ENCODE assay signal across 18 cellular contexts in the genomic region with DNA sequence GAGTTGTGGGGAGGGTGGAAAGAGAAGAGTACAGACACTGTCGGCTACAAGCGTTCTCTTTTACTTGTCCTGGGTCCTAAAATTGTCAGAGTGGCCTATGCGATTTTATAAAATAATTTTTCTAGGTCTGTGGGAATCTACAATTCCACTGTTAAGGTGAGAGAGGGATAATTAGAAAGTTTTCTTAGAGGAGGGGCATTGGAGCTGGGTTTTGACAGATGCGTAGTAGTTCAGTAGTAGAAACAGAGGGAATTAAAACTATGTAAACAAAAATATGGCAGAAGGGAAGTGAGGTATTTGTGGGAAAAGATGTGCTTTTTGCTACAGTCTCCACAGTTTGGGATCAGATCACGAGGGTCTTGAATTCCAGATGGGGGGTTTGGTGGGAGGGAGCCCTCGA.
A peak's percentile ranks its signal among the peaks of the same experiment; 100 is the strongest.
DNase-seq lines count a peak whose midpoint lies in the region; ATAC-seq and TF ChIP-seq lines count a peak whose summit lies in the region.
"Had no signal": no experiment of that assay in that cellular context is flagged by ENCODE, and none has a peak within 500 bp of the region (broad histone marks: within the 10 kb centered on the region; RNA-seq: fewer than 3 reads in every experiment).

No MANE protein-coding gene starts in this region.

- H4K8ac ChIP-seq in IMR-90 (ENCODE audit: low read depth in 2 of 2, low read length in 2 of 2) = no peak overlapping the region

- no peaks in the 10 kb centered on the region for H3K79me2 ChIP-seq in neural progenitor cell (ENCODE audit: low read depth)

- peaks cover 4% of the 10 kb centered on the region for H3K36me3 Mint-ChIP-seq in neural progenitor cell
- H3K36me3 Mint-ChIP-seq: CD14-positive monocyte; CD8-positive, alpha-beta memory T cell had no signal

- no peak overlapping the region for H4K5ac ChIP-seq in IMR-90 (ENCODE audit: low read depth, low read length)

- no TSS peak for BruUV-seq in IMR-90 (replicated peaks; lab: Mats Ljungman, UMichigan)

- H3K79me1 ChIP-seq in IMR-90 (ENCODE audit: low read depth in 1 of 2, low read length in 2 of 2) = no peaks in the 10 kb centered on the region

- no peak for TF ChIP-seq RAD21 in IMR-90 (IDR thresholded peaks at IDR 0.05; ENCODE audit: low read length)

- peaks cover 24% of the 10 kb centered on the region for H3K4me1 Mint-ChIP-seq in neural progenitor cell
- H3K4me1 Mint-ChIP-seq: CD14-positive monocyte; CD8-positive, alpha-beta memory T cell had no signal

- no peak for ATAC-seq in IMR-90 (ENCODE audit: low read depth)
- ATAC-seq: GM23338, HCT116 had no signal

- no peak overlapping the region for H3K23ac ChIP-seq in IMR-90 (ENCODE audit: low read depth, low read length)

- in situ Hi-C loops in IMR-90 (cut with MboI; ENCODE audit: low sequenced_read_pairs) = no loop called here

- no peak for TF ChIP-seq CTCF in IMR-90 (conservative IDR thresholded peaks at IDR 0.05; ENCODE audit: low read depth, low read length)
- no peak for TF ChIP-seq CTCF in neural progenitor cell (IDR thresholded peaks at IDR 0.05)

- peaks cover 0 to 17% (median 6%) of the 10 kb centered on the region in 11 experiments; a peak in 8 of 22 replicates for H3K9me3 ChIP-seq in BLaER1 treated with 17β-estradiol and CSF1 and Interleukin-3, amounts not matched to agents 10 nM and 100 nM (replicated peaks in 1 of 11)
- peaks cover 2% of the 10 kb centered on the region; the same call in 1 of the 2 replicates for H3K9me3 ChIP-seq in IMR-90 (ENCODE audit: control insufficient read depth, insufficient read depth, low read length)
- no peaks in the 10 kb centered on the region for H3K9me3 ChIP-seq in neural progenitor cell (ENCODE audit: low read depth)

- no peak overlapping the region for H3K56ac ChIP-seq in IMR-90 (ENCODE audit: extremely low read depth, insufficient read depth, low read length)

- H3K4me3 Mint-ChIP-seq in neural progenitor cell = no peak overlapping the region
- H3K4me3 Mint-ChIP-seq: CD14-positive monocyte; CD4-positive, alpha-beta T cell; CD8-positive, alpha-beta memory T cell; GM23338; H9; HFFc6 had no signal

- CTCF ChIA-PET in IMR-90 (lab: Yijun Ruan, JAX) = no interaction called here

- intact Hi-C loops in IMR-90 (cut with micrococcal nuclease) (no loop called here), posterior cingulate gyrus (cut with DNase I) (no loop called here)

- H4K91ac ChIP-seq in IMR-90 (ENCODE audit: insufficient read depth, low read depth, low read length) = no peak overlapping the region

- no peak overlapping the region for H3K18ac ChIP-seq in IMR-90 (ENCODE audit: low read depth, low read length)

- POLR2A ChIA-PET in IMR-90 (lab: Charles Lee; ENCODE audit: unreplicated experiment) = no interaction called here

- no peak overlapping the region for H2AK5ac ChIP-seq in IMR-90 (ENCODE audit: low read depth, low read length)

- H3K4me1 ChIP-seq in BLaER1 treated with 17β-estradiol and CSF1 and Interleukin-3, amounts not matched to agents 10 nM and 100 nM = peaks cover 28 to 54% (median 35%) of the 10 kb centered on the region in 10 experiments
- H3K4me1 ChIP-seq in IMR-90 (ENCODE audit: control insufficient read depth, insufficient read depth, low read length) = no peaks in the 10 kb centered on the region
- H3K4me1 ChIP-seq in neural progenitor cell = peaks cover 21% of the 10 kb centered on the region

- H3K27ac Mint-ChIP-seq in neural progenitor cell = peak overlapping the region; percentile 52
- H3K27ac Mint-ChIP-seq: CD4-positive, alpha-beta T cell; CD8-positive, alpha-beta memory T cell; GM23338; HFFc6 had no signal

- H3K36me3 ChIP-seq in BLaER1 treated with 17β-estradiol and CSF1 and Interleukin-3, amounts not matched to agents 10 nM and 100 nM = no peaks in the 10 kb centered on the region
- H3K36me3 ChIP-seq in IMR-90 (ENCODE audit: control insufficient read depth, insufficient read depth, low read length) (no peaks in the 10 kb centered on the region), neural progenitor cell (no peaks in the 10 kb centered on the region)

- 81% methylated on average over 2 of the region's 6 CpGs; no CpG with 5 or more reads in 1 of the 2 experiments for WGBS in IMR-90 (ENCODE audit: extremely low coverage in 2 of 2, insufficient read length in 1 of 2), 2 experiments

- H2BK5ac ChIP-seq in IMR-90 (ENCODE audit: low read depth, low read length, poor library complexity, severe bottlenecking) = no peak overlapping the region

- no peak overlapping the region for H3K27ac ChIP-seq in BLaER1 treated with 17β-estradiol and CSF1 and Interleukin-3, amounts not matched to agents 10 nM and 100 nM
- no peak overlapping the region for H3K27ac ChIP-seq in IMR-90 (ENCODE audit: insufficient read depth, low read length)
- no peak overlapping the region for H3K27ac ChIP-seq in neural progenitor cell

- no peak overlapping the region for H3K14ac ChIP-seq in IMR-90 (replicated peaks; ENCODE audit: low read depth, low read length)

- H2BK120ac ChIP-seq in IMR-90 (ENCODE audit: low read depth, low read length) = no peak overlapping the region

- no peaks in the 10 kb centered on the region for H3K9me1 ChIP-seq in IMR-90 (ENCODE audit: insufficient read depth, low read length)

- TF ChIP-seq POLR2A in IMR-90 (IDR thresholded peaks at IDR 0.05; ENCODE audit: low read depth, low read length) = no peak

- H3K4me2 ChIP-seq in BLaER1 treated with 17β-estradiol and CSF1 and Interleukin-3, amounts not matched to agents 10 nM and 100 nM = peak overlapping the region in 8 of 11 experiments; percentile 57 to 77 (median 68); a peak in 10 of 22 replicates
- H3K4me2 ChIP-seq in IMR-90 (ENCODE audit: low read depth, low read length) = no peak overlapping the region
- no peak overlapping the region for H3K4me2 ChIP-seq in neural progenitor cell
- H3K4me2 ChIP-seq: GM23338 had no signal

- H3F3A ChIP-seq in neural progenitor cell (ENCODE audit: low read depth) = peaks cover 22% of the 10 kb centered on the region

- no peaks in the 10 kb centered on the region for H3K27me3 ChIP-seq in BLaER1 treated with 17β-estradiol and CSF1 and Interleukin-3, amounts not matched to agents 10 nM and 100 nM
- H3K27me3 ChIP-seq in IMR-90 (ENCODE audit: control insufficient read depth, insufficient read depth, low read length) (peaks cover 40% of the 10 kb centered on the region), neural progenitor cell (no peaks in the 10 kb centered on the region)

- DNase-seq in IMR-90 = no peak
- no peak for DNase-seq in neural progenitor cell (ENCODE audit: low spot score)
- no peak for DNase-seq in NCI-H774 (lab: John Stamatoyannopoulos, UW)
- no peak for DNase-seq in NCI-H82 (lab: John Stamatoyannopoulos, UW)
- no peak for DNase-seq in posterior cingulate gyrus
- DNase-seq: Calu3; CD4-positive, alpha-beta T cell; CD8-positive, alpha-beta memory T cell; COR-L47; DMS53; DMS79 treated with DMSO at 0.1 percent for 48 hours; GF-D8; H9; HFFc6 had no signal

- H2AFZ ChIP-seq in IMR-90 (replicated peaks; ENCODE audit: low read length, poor library complexity) (peak overlapping the region; percentile 56), neural progenitor cell (replicated peaks) (no peak overlapping the region)
- H2AFZ ChIP-seq: GM23338 had no signal

- H4K20me1 ChIP-seq in BLaER1 treated with 17β-estradiol and CSF1 and Interleukin-3, amounts not matched to agents 10 nM and 100 nM = no peaks in the 10 kb centered on the region
- no peaks in the 10 kb centered on the region for H4K20me1 ChIP-seq in IMR-90 (ENCODE audit: insufficient read depth, low read length)
- H4K20me1 ChIP-seq in neural progenitor cell (ENCODE audit: low read depth) = no peaks in the 10 kb centered on the region

- dilution Hi-C loops in IMR-90 (cut with HindIII; ENCODE audit: low sequenced_read_pairs, unreplicated experiment) = no loop called here

- H3K27me3 Mint-ChIP-seq in neural progenitor cell (ENCODE audit: insufficient read depth, low read depth) = peaks cover 11% of the 10 kb centered on the region
- H3K27me3 Mint-ChIP-seq: CD4-positive, alpha-beta T cell had no signal

- H2AK9ac ChIP-seq in IMR-90 (replicated peaks; ENCODE audit: low read depth, low read length, poor library complexity) = no peak overlapping the region

- H3K9me3 Mint-ChIP-seq in neural progenitor cell = peaks cover 12% of the 10 kb centered on the region
- H3K9me3 Mint-ChIP-seq: CD4-positive, alpha-beta T cell; CD8-positive, alpha-beta memory T cell; HFFc6 had no signal

- H3K4ac ChIP-seq in IMR-90 (ENCODE audit: low read depth, low read length) = no peak overlapping the region

- no peak overlapping the region for H3K9ac ChIP-seq in BLaER1 treated with 17β-estradiol and CSF1 and Interleukin-3, amounts not matched to agents 10 nM and 100 nM
- no peak overlapping the region for H3K9ac ChIP-seq in IMR-90 (ENCODE audit: low read depth, low read length)
- H3K9ac ChIP-seq in neural progenitor cell = no peak overlapping the region

- H2BK15ac ChIP-seq in IMR-90 (ENCODE audit: low read depth, low read length) = no peak overlapping the region

- no peak overlapping the region for H2BK20ac ChIP-seq in IMR-90 (ENCODE audit: low read depth, low read length)

- no peak overlapping the region for H3K4me3 ChIP-seq in BLaER1 treated with 17β-estradiol and CSF1 and Interleukin-3, amounts not matched to agents 10 nM and 100 nM
- H3K4me3 ChIP-seq in IMR-90 (ENCODE audit: insufficient read depth, low read depth, low read length) (no peak overlapping the region), neural progenitor cell (no peak overlapping the region)
- H3K4me3 ChIP-seq: GM23338 had no signal

TF ChIP-seq in IMR-90, 13 proteins besides CTCF, POLR2A, EP300 and RAD21 (continues in another document):
- TF ChIP-seq, protein P1, sequence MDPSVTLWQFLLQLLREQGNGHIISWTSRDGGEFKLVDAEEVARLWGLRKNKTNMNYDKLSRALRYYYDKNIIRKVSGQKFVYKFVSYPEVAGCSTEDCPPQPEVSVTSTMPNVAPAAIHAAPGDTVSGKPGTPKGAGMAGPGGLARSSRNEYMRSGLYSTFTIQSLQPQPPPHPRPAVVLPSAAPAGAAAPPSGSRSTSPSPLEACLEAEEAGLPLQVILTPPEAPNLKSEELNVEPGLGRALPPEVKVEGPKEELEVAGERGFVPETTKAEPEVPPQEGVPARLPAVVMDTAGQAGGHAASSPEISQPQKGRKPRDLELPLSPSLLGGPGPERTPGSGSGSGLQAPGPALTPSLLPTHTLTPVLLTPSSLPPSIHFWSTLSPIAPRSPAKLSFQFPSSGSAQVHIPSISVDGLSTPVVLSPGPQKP (IDR thresholded peaks at IDR 0.05; ENCODE audit: borderline replicate concordance, low read depth, low read length) = no peak
- TF ChIP-seq, protein P2, sequence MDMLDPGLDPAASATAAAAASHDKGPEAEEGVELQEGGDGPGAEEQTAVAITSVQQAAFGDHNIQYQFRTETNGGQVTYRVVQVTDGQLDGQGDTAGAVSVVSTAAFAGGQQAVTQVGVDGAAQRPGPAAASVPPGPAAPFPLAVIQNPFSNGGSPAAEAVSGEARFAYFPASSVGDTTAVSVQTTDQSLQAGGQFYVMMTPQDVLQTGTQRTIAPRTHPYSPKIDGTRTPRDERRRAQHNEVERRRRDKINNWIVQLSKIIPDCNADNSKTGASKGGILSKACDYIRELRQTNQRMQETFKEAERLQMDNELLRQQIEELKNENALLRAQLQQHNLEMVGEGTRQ (IDR thresholded peaks at IDR 0.05; ENCODE audit: low read depth, low read length) = no peak
- TF ChIP-seq NFE2L2 (IDR thresholded peaks at IDR 0.05; ENCODE audit: low read depth, low read length) (no peak), SMC3 (IDR thresholded peaks at IDR 0.05; ENCODE audit: low read depth, low read length) (no peak), BHLHE40 (IDR thresholded peaks at IDR 0.05; ENCODE audit: low read depth, low read length) (no peak)

Comparison
In these comparisons a context has a peak if more than half of its experiments do, and no peak if none do; other contexts are left out.
1. H3K4me2 ChIP-seq: peak in BLaER1 treated with 17β-estradiol and CSF1 and Interleukin-3, amounts not matched to agents 10 nM and 100 nM (8 of 11); none in IMR-90 (single experiment) and neural progenitor cell (single experiment).